10 cellular contexts compared by ENCODE assay signal in genomic region chr17:33647976-33648375, GRCh38.
A peak's percentile ranks its signal among the peaks of the same experiment; 100 is the strongest.
DNase-seq lines count a peak whose midpoint lies in the region; FAIRE-seq and TF ChIP-seq lines count a peak whose summit lies in the region.
"Had no signal": no experiment of that assay in that cellular context is flagged by ENCODE, and none has a peak within 500 bp of the region (broad histone marks: within the 10 kb centered on the region; RNA-seq: fewer than 3 reads in every experiment).

No MANE protein-coding gene starts in this region.

- H3K4me1 ChIP-seq in A673 (ENCODE audit: insufficient read depth, low read length, poor library complexity, severe bottlenecking) (no peaks in the 10 kb centered on the region), GM23248 (ENCODE audit: insufficient read depth) (no peaks in the 10 kb centered on the region), ascending aorta (no peaks in the 10 kb centered on the region), stomach (no peaks in the 10 kb centered on the region)
- H3K4me1 ChIP-seq: gastrocnemius medialis had no signal

- H3K9me3 ChIP-seq in A673 (ENCODE audit: low read depth, low read length, poor library complexity, severe bottlenecking) (no peaks in the 10 kb centered on the region), GM23248 (ENCODE audit: low read depth) (no peaks in the 10 kb centered on the region), ascending aorta (no peaks in the 10 kb centered on the region), stomach (no peaks in the 10 kb centered on the region)
- H3K9me3 ChIP-seq: gastrocnemius medialis had no signal

- TF ChIP-seq CTCF in A673 (conservative IDR thresholded peaks at IDR 0.05; ENCODE audit: low read depth, low read length): peak; percentile 56
- peak; percentile 22 to 59 (median 32) for TF ChIP-seq CTCF in ascending aorta (IDR thresholded peaks at IDR 0.05)
- TF ChIP-seq CTCF in stomach (IDR thresholded peaks at IDR 0.05): peak in 1 of 7 experiments; percentile 22

- H3K79me2 ChIP-seq in GM23248 (ENCODE audit: insufficient read depth): no peaks in the 10 kb centered on the region

- TF ChIP-seq EP300 in stomach (IDR thresholded peaks at IDR 0.05): no peak

- H3K4me3 ChIP-seq in A673 (ENCODE audit: low read depth, low read length, poor library complexity, severe bottlenecking) (no peak overlapping the region), GM23248 (no peak overlapping the region), ascending aorta (no peak overlapping the region), stomach (no peak overlapping the region)
- H3K4me3 ChIP-seq: gastrocnemius medialis had no signal

- no peaks in the 10 kb centered on the region for H3K9me2 ChIP-seq in GM23248 (ENCODE audit: insufficient read depth)

- H3K27me3 ChIP-seq in A673 (replicated peaks; ENCODE audit: insufficient read depth, low read depth, low read length, poor library complexity): no peaks in the 10 kb centered on the region
- H3K27me3 ChIP-seq in GM23248 (replicated peaks; ENCODE audit: insufficient read depth): no peaks in the 10 kb centered on the region; the same call in 1 of the 2 replicates
- H3K27me3 ChIP-seq in ascending aorta: no peaks in the 10 kb centered on the region
- peaks cover 0 to 41% (median 0%) of the 10 kb centered on the region in 3 donors for H3K27me3 ChIP-seq in stomach

- no peaks in the 10 kb centered on the region for H4K20me1 ChIP-seq in GM23248 (ENCODE audit: insufficient read depth)

- H3K9ac ChIP-seq in GM23248: no peak overlapping the region

- POLR2A ChIA-PET in A673 (lab: Charles Lee; ENCODE audit: low non-redundant PET): no interaction called here

- in situ Hi-C loops in GM23248 (cut with MboI): no loop called here

- WGBS in GM23248 (ENCODE audit: low coverage in 1 of 2, low lambda C conversion rate in 2 of 2, missing lambda C conversion rate in 2 of 2), 2 experiments: 0 to 3% methylated on average over 2 of the region's 2 CpGs
- WGBS in stomach, 5 donors: 32 to 60% (median 35%) methylated on average over 2 of the region's 2 CpGs

- TF ChIP-seq POLR2A in stomach (IDR thresholded peaks at IDR 0.05): no peak
- no peak for TF ChIP-seq POLR2A in H54 (IDR thresholded peaks at IDR 0.05; ENCODE audit: low read depth, low read length)

- BruUV-seq in A673 (replicated peaks; lab: Mats Ljungman, UMichigan): no TSS peak

- H2AFZ ChIP-seq in GM23248: no peak overlapping the region

- H3K27ac ChIP-seq in A673 (ENCODE audit: low read depth, low read length, poor library complexity, severe bottlenecking): no peak overlapping the region
- no peak overlapping the region for H3K27ac ChIP-seq in GM23248
- H3K27ac ChIP-seq in ascending aorta: no peak overlapping the region
- H3K27ac ChIP-seq in stomach: no peak overlapping the region
- H3K27ac ChIP-seq: gastrocnemius medialis had no signal

- no peak for FAIRE-seq in H54 (lab: Jason Lieb, UNC)

- intact Hi-C loops in A673 (cut with micrococcal nuclease; ENCODE audit: unreplicated experiment) (no loop called here), ascending aorta (cut with DNase I) (no loop called here), stomach (cut with DNase I; ENCODE audit: low total_unique reads) (no loop called here)

- CTCF ChIA-PET in A673 (lab: Charles Lee): interaction anchor here (0.6 kb wide), 2 partner anchors 8 to 14 kb away, joined by 3 to 4 read pairs; no protein-coding TSS in a partner anchor

- H3K4me2 ChIP-seq in GM23248 (ENCODE audit: unreplicated experiment): no peak overlapping the region

- DNase-seq in A673 (ENCODE audit: low spot score) (peak; percentile 7), GM23248 (peak; percentile 47), ascending aorta (ENCODE audit: low spot score in 2 of 2) (no peak), kidney tubule cell (ENCODE audit: low spot score) (peak; percentile 37), stomach (no peak), A172 (ENCODE audit: low spot score) (no peak), NCI-H2196 (lab: John Stamatoyannopoulos, UW; ENCODE audit: unreplicated experiment) (no peak), H54 (ENCODE audit: insufficient read length, low spot score) (no peak)
- DNase-seq: activated CD4-positive, alpha-beta T cell treated with anti-CD3 and anti-CD28 coated beads for 48 hours; gastrocnemius medialis had no signal

- H3K36me3 ChIP-seq in A673 (ENCODE audit: insufficient read depth, low read length, poor library complexity, severe bottlenecking) (no peaks in the 10 kb centered on the region), GM23248 (ENCODE audit: low read depth) (no peaks in the 10 kb centered on the region), ascending aorta (no peaks in the 10 kb centered on the region), stomach (no peaks in the 10 kb centered on the region)
- H3K36me3 ChIP-seq: gastrocnemius medialis had no signal

- no peaks in the 10 kb centered on the region for H3F3A ChIP-seq in GM23248 (ENCODE audit: insufficient read depth)

Comparison
In these comparisons a context has a peak if more than half of its experiments do, and no peak if none do; other contexts are left out.
1. DNase-seq: peak in A673 (single experiment), GM23248 (single experiment) and kidney tubule cell (single experiment); none in ascending aorta (0 of 2), stomach (single experiment), A172 (single experiment), NCI-H2196 (single experiment) and H54 (single experiment).